ENCODE assay signal across 7 cellular contexts in the genomic region with DNA sequence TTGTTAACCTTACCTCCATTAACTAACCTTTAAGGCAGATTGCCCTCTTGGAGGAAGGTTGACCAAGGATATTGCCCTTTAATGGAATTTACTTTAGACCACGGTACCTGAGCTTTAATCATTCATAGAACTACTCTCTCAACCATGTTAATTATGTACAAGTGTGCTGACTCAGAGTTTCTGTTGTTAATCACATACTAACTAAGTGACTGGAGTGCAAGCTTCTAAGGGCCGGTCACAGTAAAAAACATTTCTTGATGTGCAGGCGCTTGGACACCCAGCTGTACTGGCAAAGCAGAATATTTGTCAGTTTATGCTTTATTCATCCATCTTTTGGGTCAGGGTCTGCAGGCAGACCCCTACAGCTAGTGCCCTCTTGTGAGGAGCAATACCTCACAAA. TPM values are rescaled to one million over a fixed set of nuclear protein-coding genes. Genes with fewer than 3 reads are reported as not detected.
"Had no signal": no experiment of that assay in that cellular context is flagged by ENCODE, and none has a peak within 500 bp of the region (broad histone marks: within the 10 kb centered on the region; RNA-seq: fewer than 3 reads in every experiment).

No MANE protein-coding gene starts in this region.

RNA-seq across cellular contexts. Expression of gene HSFY1, which starts 6.6 kb away (rescaled TPM):
- total RNA-seq: GM23248, GM23338, H1, H4, H7, H9, HFFc6 had no signal
- polyA plus RNA-seq: GM23248, GM23338, H1 had no signal
